In the genomic region with DNA sequence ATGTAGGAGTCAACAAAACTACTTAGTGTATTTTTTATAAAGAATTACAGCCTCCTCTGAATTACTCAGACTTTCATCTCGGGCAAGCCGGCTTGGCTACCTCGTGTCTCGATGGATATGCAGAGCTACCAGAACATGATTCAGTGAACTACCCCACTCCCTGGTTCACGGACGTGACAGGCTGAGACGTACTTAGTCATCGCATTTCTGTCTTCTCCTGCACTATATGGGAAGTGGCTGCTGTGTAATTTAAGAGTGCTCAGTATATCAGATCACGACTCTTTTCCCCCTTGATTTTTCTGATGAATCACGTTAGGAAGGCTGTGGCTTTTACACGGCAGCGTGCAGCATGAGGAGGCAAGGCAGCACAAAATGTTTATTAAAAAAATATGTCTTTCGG, we compare ENCODE assay signal across 1 cellular context.
A peak's percentile ranks its signal among the peaks of the same experiment; 100 is the strongest.
TF ChIP-seq lines count a peak whose summit lies in the region.

No MANE protein-coding gene starts in this region.

TF ChIP-seq in IMR-90, 13 proteins besides CTCF, POLR2A, EP300 and RAD21 (continued from another document):
- TF ChIP-seq ELK1 (IDR thresholded peaks at IDR 0.05; ENCODE audit: borderline replicate concordance, low read depth, low read length) (no peak), RCOR1 (IDR thresholded peaks at IDR 0.05; ENCODE audit: insufficient replicate concordance, low read length) (peak; percentile 32), CEBPB (IDR thresholded peaks at IDR 0.05; ENCODE audit: low read depth, low read length) (no peak)
